ENCODE assay signal across 16 cellular contexts in the genomic region with DNA sequence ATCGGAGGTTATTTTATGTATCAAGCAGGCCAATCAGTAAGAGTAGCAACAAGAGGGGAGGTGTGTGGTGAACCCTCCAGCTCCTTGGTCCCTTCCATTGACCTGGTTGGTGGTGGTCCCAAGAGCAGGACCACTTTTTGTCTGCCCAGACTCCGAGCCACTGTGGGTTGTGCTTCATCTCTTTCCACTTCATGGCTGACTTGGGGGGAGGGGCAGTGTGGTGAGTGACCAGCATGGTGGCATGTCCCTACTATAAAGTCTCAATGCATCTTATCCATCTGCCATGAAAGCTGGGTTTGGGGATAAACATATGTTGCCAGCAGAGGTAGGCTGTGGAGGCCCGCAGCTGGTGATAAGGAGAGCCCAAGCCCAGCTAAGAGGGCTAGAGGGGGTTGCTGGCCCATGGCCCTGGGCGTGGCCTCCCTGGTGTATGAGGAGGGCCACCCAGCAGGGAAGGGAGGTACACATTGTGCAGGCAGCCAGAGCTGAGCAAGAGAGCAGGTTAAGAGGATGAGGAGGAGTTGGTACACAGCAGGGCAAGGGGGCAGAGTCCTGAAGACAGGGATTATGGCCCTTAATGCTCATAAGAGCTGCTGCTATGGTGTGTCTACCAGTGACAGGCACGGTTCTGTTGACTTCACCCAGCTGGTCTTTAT. TPM values are rescaled to one million over a fixed set of nuclear protein-coding genes. Genes with fewer than 3 reads are reported as not detected.
A peak's percentile ranks its signal among the peaks of the same experiment; 100 is the strongest.
DNase-seq lines count a peak whose midpoint lies in the region; ATAC-seq and TF ChIP-seq lines count a peak whose summit lies in the region.
"Had no signal": no experiment of that assay in that cellular context is flagged by ENCODE, and none has a peak within 500 bp of the region (broad histone marks: within the 10 kb centered on the region; RNA-seq: fewer than 3 reads in every experiment).

No MANE protein-coding gene starts in this region.

- H3K27ac Mint-ChIP-seq in IgD-negative memory B cell = peak overlapping the region; percentile 68 to 95 (median 71)
- H3K27ac Mint-ChIP-seq in activated naive CD8-positive, alpha-beta T cell = peak overlapping the region; percentile 82

- H3K4me3 ChIP-seq in SK-N-SH (ENCODE audit: low read depth in 2 of 2, low read length in 1 of 2) (no peak overlapping the region), osteoblast (ENCODE audit: insufficient read depth, low read length) (no peak overlapping the region), transverse colon (no peak overlapping the region)
- H3K4me3 ChIP-seq: MG63, SJSA1 had no signal

- peaks cover 34 to 56% (median 47%) of the 10 kb centered on the region in 3 donors for H3K4me1 Mint-ChIP-seq in IgD-negative memory B cell
- peaks cover 89% of the 10 kb centered on the region for H3K4me1 Mint-ChIP-seq in activated naive CD8-positive, alpha-beta T cell (ENCODE audit: low read depth)

- H2AFZ ChIP-seq in SK-N-SH (ENCODE audit: low read depth) = no peak overlapping the region
- H2AFZ ChIP-seq in osteoblast (ENCODE audit: low read length) = no peak overlapping the region

- POLR2A ChIA-PET in SK-N-SH (lab: Yijun Ruan, JAX) = interaction anchor here (0.8 kb wide), 1 partner anchor 26 kb away, joined by 3 read pairs; no protein-coding TSS in a partner anchor

- TF ChIP-seq CTCF in SK-N-SH (IDR thresholded peaks at IDR 0.05) (no peak), osteoblast (IDR thresholded peaks at IDR 0.05; ENCODE audit: extremely low read depth, low read depth, low read length) (no peak), transverse colon (IDR thresholded peaks at IDR 0.05) (no peak)

- no peak for ATAC-seq in SK-N-SH treated with all-trans-retinoic acid at 6 μM for 48 hours
- ATAC-seq in GM19023 (IDR thresholded peaks at IDR 0.05; ENCODE audit: unreplicated experiment) = no peak

- TF ChIP-seq RAD21 in SK-N-SH (IDR thresholded peaks at IDR 0.05; ENCODE audit: low read length) = no peak

- no peaks in the 10 kb centered on the region for H3K9me2 ChIP-seq in SK-N-SH

- H3K4me1 ChIP-seq in SK-N-SH (ENCODE audit: control insufficient read depth in 1 of 2, insufficient read depth in 2 of 2, low read depth in 1 of 2, low read length in 1 of 2) (peaks cover 11 to 18% of the 10 kb centered on the region in 2 experiments; a peak in 3 of 4 replicates), osteoblast (ENCODE audit: insufficient read depth, low read length) (peaks cover 25% of the 10 kb centered on the region), transverse colon (peaks cover 7 to 44% (median 29%) of the 10 kb centered on the region in 4 donors)

- H3K27ac ChIP-seq in SK-N-SH (ENCODE audit: low read depth in 2 of 2, low read length in 1 of 2) = no peak overlapping the region
- H3K27ac ChIP-seq in osteoblast (ENCODE audit: low read depth, low read length) = no peak overlapping the region
- peak overlapping the region in 1 of 4 donors; percentile 42 for H3K27ac ChIP-seq in transverse colon
- H3K27ac ChIP-seq: 22Rv1, SJSA1 had no signal

- intact Hi-C loops in transverse colon (cut with DNase I; ENCODE audit: low total_unique reads) = no loop called here

- H3K9ac ChIP-seq in SK-N-SH = no peak overlapping the region

- in situ Hi-C loops in transverse colon (cut with MboI; ENCODE audit: low pct_ligation_motif_present in 1 of 4, low pct_unique_long_range_greater_than_20kb in 1 of 4, low sequenced_read_pairs in 3 of 4) = no loop called here

- H3K4me2 ChIP-seq in SK-N-SH (peak overlapping the region; percentile 33; the same call in 1 of the 2 replicates), osteoblast (ENCODE audit: insufficient read depth, low read length) (no peak overlapping the region)

- peaks cover 0 to 2% (median 0%) of the 10 kb centered on the region in 3 donors for H3K9me3 Mint-ChIP-seq in IgD-negative memory B cell
- H3K9me3 Mint-ChIP-seq in activated naive CD8-positive, alpha-beta T cell (ENCODE audit: low read depth) = no peaks in the 10 kb centered on the region

- TF ChIP-seq POLR2A in transverse colon (IDR thresholded peaks at IDR 0.05) = no peak

- peaks cover 100% of the 10 kb centered on the region for H3K79me2 ChIP-seq in SK-N-SH (ENCODE audit: insufficient read depth)
- H3K79me2 ChIP-seq in osteoblast (ENCODE audit: insufficient read depth, low read length) = peaks cover 96% of the 10 kb centered on the region

- CTCF ChIA-PET in SK-N-SH (lab: Yijun Ruan, JAX) = interaction anchor here (1.2 kb wide), 2 partner anchors 30 to 206 kb away, joined by 3 read pairs; no protein-coding TSS in a partner anchor

- H3K36me3 ChIP-seq in SK-N-SH (replicated peaks in 1 of 2; ENCODE audit: control insufficient read depth in 1 of 2, insufficient read depth in 2 of 2, low read length in 1 of 2) (peaks cover 68 to 80% of the 10 kb centered on the region in 2 experiments), osteoblast (ENCODE audit: insufficient read depth, low read length) (peaks cover 86% of the 10 kb centered on the region), transverse colon (peaks cover 0 to 7% (median 0%) of the 10 kb centered on the region in 4 donors)

- TF ChIP-seq EP300 in SK-N-SH (IDR thresholded peaks at IDR 0.05; ENCODE audit: borderline replicate concordance in 1 of 2, low read depth in 1 of 2, low read length in 1 of 2) = no peak
- TF ChIP-seq EP300 in transverse colon (IDR thresholded peaks at IDR 0.05; ENCODE audit: low read depth) = no peak

- peaks cover 96% of the 10 kb centered on the region for H4K20me1 ChIP-seq in SK-N-SH (ENCODE audit: insufficient read depth)
- peaks cover 80% of the 10 kb centered on the region for H4K20me1 ChIP-seq in osteoblast (ENCODE audit: insufficient read depth, low read length)

- DNase-seq in SK-N-SH (no peak), osteoblast (ENCODE audit: insufficient read length, low spot score, missing footprints) (peak; percentile 31), transverse colon (no peak), NCI-H748 treated with DMSO at 0.1 percent for 48 hours (lab: John Stamatoyannopoulos, UW) (no peak)
- DNase-seq: Caco-2; GDM1; GOT3; MG63; midbrain; NK-92 treated with Interleukin-12 subunit alpha and Interleukin-12 subunit beta, amount 100 ng/mL, for 24 hours had no signal

- peaks cover 7% of the 10 kb centered on the region for H3K36me3 Mint-ChIP-seq in IgD-negative memory B cell
- peaks cover 18% of the 10 kb centered on the region for H3K36me3 Mint-ChIP-seq in activated naive CD8-positive, alpha-beta T cell

- peaks cover 2% of the 10 kb centered on the region for H3K27me3 Mint-ChIP-seq in IgD-negative memory B cell
- H3K27me3 Mint-ChIP-seq in activated naive CD8-positive, alpha-beta T cell = no peaks in the 10 kb centered on the region

- no peaks in the 10 kb centered on the region for H3K9me3 ChIP-seq in SK-N-SH
- no peaks in the 10 kb centered on the region for H3K9me3 ChIP-seq in osteoblast (ENCODE audit: low read depth, low read length)
- no peaks in the 10 kb centered on the region for H3K9me3 ChIP-seq in transverse colon
- H3K9me3 ChIP-seq: Caco-2, MG63, SJSA1 had no signal

- peak overlapping the region; percentile 54 to 90 (median 56) for H3K4me3 Mint-ChIP-seq in IgD-negative memory B cell
- peak overlapping the region; percentile 51 for H3K4me3 Mint-ChIP-seq in activated naive CD8-positive, alpha-beta T cell

- H3F3A ChIP-seq in SK-N-SH (replicated peaks; ENCODE audit: insufficient read depth) = peaks cover 11% of the 10 kb centered on the region

- H3K27me3 ChIP-seq in SK-N-SH (ENCODE audit: insufficient read depth) (no peaks in the 10 kb centered on the region), osteoblast (ENCODE audit: insufficient read depth, low read length) (no peaks in the 10 kb centered on the region), transverse colon (no peaks in the 10 kb centered on the region)
- H3K27me3 ChIP-seq: MG63, SJSA1 had no signal

- WGBS in SK-N-SH (ENCODE audit: low lambda C conversion rate) = 89% methylated on average over 5 of the region's 5 CpGs
- 86 to 100% methylated on average over 3 to 5 of the region's 5 CpGs for WGBS in transverse colon (ENCODE audit: low coverage in 1 of 2), 2 donors

TF ChIP-seq in SK-N-SH, 30 proteins besides CTCF, POLR2A, EP300 and RAD21 (continues in another document):
- no peak for TF ChIP-seq MXI1 (IDR thresholded peaks at IDR 0.05; ENCODE audit: low read depth, low read length)
- TF ChIP-seq SMC3 (IDR thresholded peaks at IDR 0.05; ENCODE audit: low read depth, low read length) = no peak
- no peak for TF ChIP-seq GATA2 (CRISPR knock-in tag; IDR thresholded peaks at IDR 0.05)
- TF ChIP-seq TCF12 (IDR thresholded peaks at IDR 0.05) = no peak
- no peak for TF ChIP-seq NFIC (IDR thresholded peaks at IDR 0.05; ENCODE audit: borderline replicate concordance)

TF ChIP-seq in SK-N-SH treated with all-trans-retinoic acid at 6 μM for 48 hours, 23 proteins besides CTCF, POLR2A, EP300 and RAD21:
- TF ChIP-seq ZC3H10 (CRISPR knock-in tag; IDR thresholded peaks at IDR 0.05) = no peak

RNA-seq across cellular contexts. Expression of gene AEN, which starts 7.0 kb away (rescaled TPM):
- 46.4 and 65.2 TPM in 2 replicates for polyA plus RNA-seq in SK-N-SH (2012; rRNA removed)
- 20.2 and 29.7 TPM in 2 replicates for polyA plus RNA-seq in SK-N-SH (2012; cell fraction: cytosol; rRNA removed)
- polyA plus RNA-seq in SK-N-SH (2012; cell fraction: nucleus; rRNA removed) = 119 and 136 TPM in 2 replicates
- polyA plus RNA-seq in IgD-negative memory B cell = 40.8 TPM
- 43.9 and 46.3 TPM in 2 replicates for total RNA-seq in osteoblast
- 10 to 100 TPM in 1 of 4 donors, 1 to 10 TPM in 3; 1.5 to 22.7 (median 8.7) TPM for total RNA-seq in transverse colon

RNA-seq across cellular contexts. Expression of gene ISG20, which starts 10.7 kb away (rescaled TPM):
- polyA plus RNA-seq in SK-N-SH (2012; rRNA removed) (2.0 TPM in 2 replicates), IgD-negative memory B cell (760 TPM)
- 1.0 and 1.7 TPM in 2 replicates for polyA plus RNA-seq in SK-N-SH (2012; cell fraction: cytosol; rRNA removed)
- polyA plus RNA-seq in SK-N-SH (2012; cell fraction: nucleus; rRNA removed) = 5.9 and 8.0 TPM in 2 replicates
- total RNA-seq in osteoblast (2.1 and 3.3 TPM in 2 replicates), transverse colon (10 to 100 TPM; 18.7 to 51.9 (median 38.6) TPM)
